In the genomic region with DNA sequence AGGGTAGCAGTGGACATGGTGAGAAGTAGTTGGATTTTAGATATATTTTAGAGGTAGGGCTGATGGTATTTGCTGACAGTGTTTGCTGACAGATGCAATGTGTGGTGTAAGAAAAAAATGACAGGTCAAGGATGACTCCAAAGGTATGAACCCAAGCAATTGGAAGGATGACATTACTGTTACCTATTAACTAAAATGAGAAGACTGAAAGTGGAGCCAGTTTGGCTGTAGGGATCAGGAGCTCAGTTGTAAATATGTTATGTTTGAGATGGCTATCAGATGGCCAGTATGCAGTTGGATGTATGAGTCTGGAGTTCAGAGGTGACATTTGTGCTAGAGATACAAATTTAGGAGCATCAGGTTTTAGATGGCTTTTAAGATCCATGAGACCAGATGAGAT, we compare ENCODE assay signal across 28 cellular contexts. TPM values are rescaled to one million over a fixed set of nuclear protein-coding genes. Genes with fewer than 3 reads are reported as not detected.
"Had no signal": no experiment of that assay in that cellular context is flagged by ENCODE, and none has a peak within 500 bp of the region (broad histone marks: within the 10 kb centered on the region; RNA-seq: fewer than 3 reads in every experiment).

No MANE protein-coding gene starts in this region.

- H3K4me1 Mint-ChIP-seq: activated naive CD4-positive, alpha-beta T cell treated with anti-CD3 and anti-CD28 coated beads, Interleukin-2, amount 10 ng/mL, durations not matched to agents 7 days and 5 days; neural crest cell had no signal

- ATAC-seq: activated CD4-positive, CD25-positive, alpha-beta regulatory T cell treated with anti-CD3 and anti-CD28 coated beads, Interleukin-2, amount 50 U/mL, for 24 hours; activated CD8-positive, alpha-beta memory T cell treated with anti-CD3 and anti-CD28 coated beads, Interleukin-2, amount 10 ng/mL, durations not matched to agents 7 days and 5 days; activated CD8-positive, alpha-beta T cell treated with anti-CD3 and anti-CD28 coated beads, Interleukin-2, amount 10 ng/mL, durations not matched to agents 7 days and 5 days; foreskin keratinocyte; left cardiac atrium; naive thymus-derived CD8-positive, alpha-beta T cell; psoas muscle; stimulated activated naive CD8-positive, alpha-beta T cell treated with anti-CD3 and anti-CD28 coated beads, Interleukin-15, Interleukin-2, amounts not matched to agents 100 U/mL and 50 U/mL, for 24 hours had no signal

- H3K9me3 Mint-ChIP-seq: dendritic cell treated with granulocyte-macrophage colony-stimulating factor and Interleukin-4, amounts not matched to agents 40 ng/mL and 50 ng/mL, for 4 days; neural crest cell had no signal

- H3K4me3 Mint-ChIP-seq: activated CD4-positive, alpha-beta T cell treated with anti-CD3 and anti-CD28 coated beads, Interleukin-2, amount 10 ng/mL, durations not matched to agents 24 days and 14 days; activated CD8-positive, alpha-beta memory T cell treated with anti-CD3 and anti-CD28 coated beads, Interleukin-2, amount 10 ng/mL, durations not matched to agents 7 days and 5 days; activated CD8-positive, alpha-beta T cell treated with anti-CD3 and anti-CD28 coated beads, Interleukin-2, amount 10 ng/mL, durations not matched to agents 7 days and 5 days; activated naive CD4-positive, alpha-beta T cell treated with anti-CD3 and anti-CD28 coated beads, Interleukin-2, amount 10 ng/mL, durations not matched to agents 7 days and 5 days; dendritic cell treated with granulocyte-macrophage colony-stimulating factor and Interleukin-4, amounts not matched to agents 40 ng/mL and 50 ng/mL, for 4 days; naive thymus-derived CD8-positive, alpha-beta T cell; neural crest cell had no signal

- H3K36me3 Mint-ChIP-seq: activated naive CD4-positive, alpha-beta T cell treated with anti-CD3 and anti-CD28 coated beads, Interleukin-2, amount 10 ng/mL, durations not matched to agents 7 days and 5 days; naive thymus-derived CD8-positive, alpha-beta T cell had no signal

- DNase-seq: activated CD4-positive, alpha-beta T cell treated with anti-CD3 and anti-CD28 coated beads, Interleukin-2, amount 10 ng/mL, durations not matched to agents 24 days and 14 days; activated CD8-positive, alpha-beta memory T cell treated with anti-CD3 and anti-CD28 coated beads, Interleukin-2, amount 10 ng/mL, durations not matched to agents 7 days and 5 days; activated CD8-positive, alpha-beta T cell treated with anti-CD3 and anti-CD28 coated beads, Interleukin-2, amount 10 ng/mL, durations not matched to agents 7 days and 5 days; activated effector memory CD4-positive, alpha-beta T cell treated with anti-CD3 and anti-CD28 coated beads, Interleukin-2, amount 50 U/mL, for 16 hours; activated naive CD4-positive, alpha-beta T cell treated with anti-CD3 and anti-CD28 coated beads, Interleukin-2, amount 10 ng/mL, durations not matched to agents 7 days and 5 days; central memory CD4-positive, alpha-beta T cell; effector CD4-positive, alpha-beta T cell; foreskin keratinocyte; islet precursor cell; left cardiac atrium; mesenchymal stem cell; naive thymus-derived CD8-positive, alpha-beta T cell; occipital lobe; psoas muscle; spleen; stimulated activated naive CD8-positive, alpha-beta T cell treated with anti-CD3 and anti-CD28 coated beads, Interleukin-15, Interleukin-2, amounts not matched to agents 100 U/mL and 50 U/mL, for 24 hours; T-helper 9 cell; trophoblast cell had no signal

- H3K9me3 ChIP-seq: breast epithelium, esophagus muscularis mucosa, psoas muscle, right atrium auricular region, spleen, thoracic aorta had no signal

- H3K27me3 Mint-ChIP-seq: activated CD4-positive, alpha-beta T cell treated with anti-CD3 and anti-CD28 coated beads, Interleukin-2, amount 10 ng/mL, durations not matched to agents 24 days and 14 days had no signal

- H3K27ac Mint-ChIP-seq: activated CD4-positive, alpha-beta T cell treated with anti-CD3 and anti-CD28 coated beads, Interleukin-2, amount 10 ng/mL, durations not matched to agents 24 days and 14 days; activated CD8-positive, alpha-beta memory T cell treated with anti-CD3 and anti-CD28 coated beads, Interleukin-2, amount 10 ng/mL, durations not matched to agents 7 days and 5 days; activated CD8-positive, alpha-beta T cell treated with anti-CD3 and anti-CD28 coated beads, Interleukin-2, amount 10 ng/mL, durations not matched to agents 7 days and 5 days; activated naive CD4-positive, alpha-beta T cell treated with anti-CD3 and anti-CD28 coated beads, Interleukin-2, amount 10 ng/mL, durations not matched to agents 7 days and 5 days; dendritic cell treated with granulocyte-macrophage colony-stimulating factor and Interleukin-4, amounts not matched to agents 40 ng/mL and 50 ng/mL, for 4 days; naive thymus-derived CD8-positive, alpha-beta T cell had no signal

RNA-seq across cellular contexts. Expression of a gene that starts 17.4 kb away (rescaled TPM):
- total RNA-seq: activated CD4-positive, alpha-beta T cell treated with anti-CD3 and anti-CD28 coated beads, Interleukin-2, amount 10 ng/mL, durations not matched to agents 24 days and 14 days; activated CD8-positive, alpha-beta memory T cell treated with anti-CD3 and anti-CD28 coated beads, Interleukin-2, amount 10 ng/mL, durations not matched to agents 7 days and 5 days; activated CD8-positive, alpha-beta T cell treated with anti-CD3 and anti-CD28 coated beads, Interleukin-2, amount 10 ng/mL, durations not matched to agents 7 days and 5 days; esophagus muscularis mucosa; foreskin keratinocyte; left cardiac atrium; lower leg skin; naive thymus-derived CD8-positive, alpha-beta T cell; neural crest cell; occipital lobe; psoas muscle; right atrium auricular region; spleen; subcutaneous adipose tissue; T-helper 1 cell treated with Interleukin-12 subunit alpha and Interleukin-12 subunit beta and Interleukin-4 antibody, amounts not matched to agents 30 ng/mL and 1 ng/mL, for 36 hours; thoracic aorta had no signal

RNA-seq across cellular contexts. Expression of a gene that starts 26.0 kb away (rescaled TPM):
- total RNA-seq: activated CD4-positive, alpha-beta T cell treated with anti-CD3 and anti-CD28 coated beads, Interleukin-2, amount 10 ng/mL, durations not matched to agents 24 days and 14 days; activated CD8-positive, alpha-beta memory T cell treated with anti-CD3 and anti-CD28 coated beads, Interleukin-2, amount 10 ng/mL, durations not matched to agents 7 days and 5 days; activated CD8-positive, alpha-beta T cell treated with anti-CD3 and anti-CD28 coated beads, Interleukin-2, amount 10 ng/mL, durations not matched to agents 7 days and 5 days; breast epithelium; esophagus muscularis mucosa; foreskin keratinocyte; left cardiac atrium; lower leg skin; naive thymus-derived CD8-positive, alpha-beta T cell; neural crest cell; occipital lobe; psoas muscle; right atrium auricular region; spleen; subcutaneous adipose tissue; T-helper 1 cell treated with Interleukin-12 subunit alpha and Interleukin-12 subunit beta and Interleukin-4 antibody, amounts not matched to agents 30 ng/mL and 1 ng/mL, for 36 hours; thoracic aorta had no signal

RNA-seq across cellular contexts. Expression of a gene that starts 47.5 kb away (rescaled TPM):
- total RNA-seq: activated CD4-positive, alpha-beta T cell treated with anti-CD3 and anti-CD28 coated beads, Interleukin-2, amount 10 ng/mL, durations not matched to agents 24 days and 14 days; activated CD8-positive, alpha-beta memory T cell treated with anti-CD3 and anti-CD28 coated beads, Interleukin-2, amount 10 ng/mL, durations not matched to agents 7 days and 5 days; activated CD8-positive, alpha-beta T cell treated with anti-CD3 and anti-CD28 coated beads, Interleukin-2, amount 10 ng/mL, durations not matched to agents 7 days and 5 days; breast epithelium; esophagus muscularis mucosa; foreskin keratinocyte; left cardiac atrium; lower leg skin; naive thymus-derived CD8-positive, alpha-beta T cell; neural crest cell; occipital lobe; psoas muscle; right atrium auricular region; spleen; subcutaneous adipose tissue; T-helper 1 cell treated with Interleukin-12 subunit alpha and Interleukin-12 subunit beta and Interleukin-4 antibody, amounts not matched to agents 30 ng/mL and 1 ng/mL, for 36 hours had no signal

RNA-seq across cellular contexts. Expression of a gene that starts 47.9 kb away (rescaled TPM):
- total RNA-seq: activated CD8-positive, alpha-beta T cell treated with anti-CD3 and anti-CD28 coated beads, Interleukin-2, amount 10 ng/mL, durations not matched to agents 7 days and 5 days; naive thymus-derived CD8-positive, alpha-beta T cell; neural crest cell had no signal
